In the genomic region with DNA sequence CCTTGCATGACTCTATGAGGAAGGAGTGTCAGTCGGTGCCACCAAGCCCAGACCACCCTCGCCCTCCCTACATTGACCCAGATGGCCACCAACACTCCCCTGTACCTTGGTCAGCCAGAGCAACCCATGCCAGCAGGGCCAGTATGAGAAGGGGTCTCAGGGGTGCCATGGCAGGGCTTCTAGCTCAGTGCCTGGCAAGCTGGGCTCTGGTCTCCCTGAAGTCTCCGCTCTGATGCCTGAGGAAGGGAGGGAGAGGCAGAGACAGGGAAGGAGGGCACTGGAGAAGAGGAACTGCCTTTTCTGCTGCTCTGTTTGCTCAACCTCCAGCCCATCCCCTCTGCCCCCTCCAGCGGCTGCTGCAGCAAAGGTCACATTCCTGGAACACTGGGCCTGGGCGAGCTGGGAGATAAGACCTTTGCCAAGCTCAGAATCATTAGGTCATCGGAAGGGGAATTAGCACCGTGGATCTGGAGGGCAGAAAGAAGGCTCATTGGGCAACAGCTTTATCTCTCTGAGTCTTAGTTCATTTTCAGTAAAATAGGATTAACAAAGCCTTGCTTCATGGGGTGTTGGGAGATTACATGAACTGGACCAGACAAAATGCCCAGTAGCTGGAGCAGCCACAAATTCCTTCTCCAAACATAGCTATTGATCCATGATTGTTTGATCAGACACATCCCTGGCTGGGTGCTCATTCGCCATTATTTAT, we compare ENCODE assay signal across 1 cellular context.
A peak's percentile ranks its signal among the peaks of the same experiment; 100 is the strongest.
TF ChIP-seq lines count a peak whose summit lies in the region.

A gene with protein sequence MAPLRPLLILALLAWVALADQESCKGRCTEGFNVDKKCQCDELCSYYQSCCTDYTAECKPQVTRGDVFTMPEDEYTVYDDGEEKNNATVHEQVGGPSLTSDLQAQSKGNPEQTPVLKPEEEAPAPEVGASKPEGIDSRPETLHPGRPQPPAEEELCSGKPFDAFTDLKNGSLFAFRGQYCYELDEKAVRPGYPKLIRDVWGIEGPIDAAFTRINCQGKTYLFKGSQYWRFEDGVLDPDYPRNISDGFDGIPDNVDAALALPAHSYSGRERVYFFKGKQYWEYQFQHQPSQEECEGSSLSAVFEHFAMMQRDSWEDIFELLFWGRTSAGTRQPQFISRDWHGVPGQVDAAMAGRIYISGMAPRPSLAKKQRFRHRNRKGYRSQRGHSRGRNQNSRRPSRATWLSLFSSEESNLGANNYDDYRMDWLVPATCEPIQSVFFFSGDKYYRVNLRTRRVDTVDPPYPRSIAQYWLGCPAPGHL (minus strand): TSS at position 273 of the 709 bp plus-strand sequence. CDS start 104 bp downstream, at position 169.

TF ChIP-seq in K562, 482 proteins besides CTCF, POLR2A, EP300 and RAD21 (continued from another document and continues in another):
- TF ChIP-seq, protein P1, sequence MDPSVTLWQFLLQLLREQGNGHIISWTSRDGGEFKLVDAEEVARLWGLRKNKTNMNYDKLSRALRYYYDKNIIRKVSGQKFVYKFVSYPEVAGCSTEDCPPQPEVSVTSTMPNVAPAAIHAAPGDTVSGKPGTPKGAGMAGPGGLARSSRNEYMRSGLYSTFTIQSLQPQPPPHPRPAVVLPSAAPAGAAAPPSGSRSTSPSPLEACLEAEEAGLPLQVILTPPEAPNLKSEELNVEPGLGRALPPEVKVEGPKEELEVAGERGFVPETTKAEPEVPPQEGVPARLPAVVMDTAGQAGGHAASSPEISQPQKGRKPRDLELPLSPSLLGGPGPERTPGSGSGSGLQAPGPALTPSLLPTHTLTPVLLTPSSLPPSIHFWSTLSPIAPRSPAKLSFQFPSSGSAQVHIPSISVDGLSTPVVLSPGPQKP (CRISPR knock-in tag; IDR thresholded peaks at IDR 0.05), result no peak
- TF ChIP-seq NUFIP1 (IDR thresholded peaks at IDR 0.05; ENCODE audit: partially characterized antibody), result no peak
- TF ChIP-seq, protein P2, sequence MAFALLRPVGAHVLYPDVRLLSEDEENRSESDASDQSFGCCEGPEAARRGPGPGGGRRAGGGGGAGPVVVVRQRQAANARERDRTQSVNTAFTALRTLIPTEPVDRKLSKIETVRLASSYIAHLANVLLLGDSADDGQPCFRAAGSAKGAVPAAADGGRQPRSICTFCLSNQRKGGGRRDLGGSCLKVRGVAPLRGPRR (CRISPR knock-in tag; IDR thresholded peaks at IDR 0.05), result no peak
- TF ChIP-seq L3MBTL2 (IDR thresholded peaks at IDR 0.05), result no peak
- TF ChIP-seq RBM15 (IDR thresholded peaks at IDR 0.05; ENCODE audit: insufficient read depth, low read length), result no peak
- no peak for TF ChIP-seq ZNF12 (CRISPR knock-in tag; IDR thresholded peaks at IDR 0.05)
- TF ChIP-seq, protein P3, sequence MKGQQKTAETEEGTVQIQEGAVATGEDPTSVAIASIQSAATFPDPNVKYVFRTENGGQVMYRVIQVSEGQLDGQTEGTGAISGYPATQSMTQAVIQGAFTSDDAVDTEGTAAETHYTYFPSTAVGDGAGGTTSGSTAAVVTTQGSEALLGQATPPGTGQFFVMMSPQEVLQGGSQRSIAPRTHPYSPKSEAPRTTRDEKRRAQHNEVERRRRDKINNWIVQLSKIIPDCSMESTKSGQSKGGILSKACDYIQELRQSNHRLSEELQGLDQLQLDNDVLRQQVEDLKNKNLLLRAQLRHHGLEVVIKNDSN (CRISPR knock-in tag; IDR thresholded peaks at IDR 0.05), result no peak
- TF ChIP-seq, protein P4, sequence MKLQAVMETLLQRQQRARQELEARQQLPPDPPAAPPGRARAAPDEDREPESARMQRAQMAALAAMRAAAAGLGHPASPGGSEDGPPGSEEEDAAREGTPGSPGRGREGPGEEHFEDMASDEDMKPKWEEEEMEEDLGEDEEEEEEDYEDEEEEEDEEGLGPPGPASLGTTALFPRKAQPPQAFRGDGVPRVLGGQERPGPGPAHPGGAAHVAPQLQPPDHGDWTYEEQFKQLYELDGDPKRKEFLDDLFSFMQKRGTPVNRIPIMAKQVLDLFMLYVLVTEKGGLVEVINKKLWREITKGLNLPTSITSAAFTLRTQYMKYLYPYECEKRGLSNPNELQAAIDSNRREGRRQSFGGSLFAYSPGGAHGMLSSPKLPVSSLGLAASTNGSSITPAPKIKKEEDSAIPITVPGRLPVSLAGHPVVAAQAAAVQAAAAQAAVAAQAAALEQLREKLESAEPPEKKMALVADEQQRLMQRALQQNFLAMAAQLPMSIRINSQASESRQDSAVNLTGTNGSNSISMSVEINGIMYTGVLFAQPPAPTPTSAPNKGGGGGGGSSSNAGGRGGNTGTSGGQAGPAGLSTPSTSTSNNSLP (IDR thresholded peaks at IDR 0.05; ENCODE audit: borderline replicate concordance, low read depth, low read length), result no peak
- TF ChIP-seq, protein P5, sequence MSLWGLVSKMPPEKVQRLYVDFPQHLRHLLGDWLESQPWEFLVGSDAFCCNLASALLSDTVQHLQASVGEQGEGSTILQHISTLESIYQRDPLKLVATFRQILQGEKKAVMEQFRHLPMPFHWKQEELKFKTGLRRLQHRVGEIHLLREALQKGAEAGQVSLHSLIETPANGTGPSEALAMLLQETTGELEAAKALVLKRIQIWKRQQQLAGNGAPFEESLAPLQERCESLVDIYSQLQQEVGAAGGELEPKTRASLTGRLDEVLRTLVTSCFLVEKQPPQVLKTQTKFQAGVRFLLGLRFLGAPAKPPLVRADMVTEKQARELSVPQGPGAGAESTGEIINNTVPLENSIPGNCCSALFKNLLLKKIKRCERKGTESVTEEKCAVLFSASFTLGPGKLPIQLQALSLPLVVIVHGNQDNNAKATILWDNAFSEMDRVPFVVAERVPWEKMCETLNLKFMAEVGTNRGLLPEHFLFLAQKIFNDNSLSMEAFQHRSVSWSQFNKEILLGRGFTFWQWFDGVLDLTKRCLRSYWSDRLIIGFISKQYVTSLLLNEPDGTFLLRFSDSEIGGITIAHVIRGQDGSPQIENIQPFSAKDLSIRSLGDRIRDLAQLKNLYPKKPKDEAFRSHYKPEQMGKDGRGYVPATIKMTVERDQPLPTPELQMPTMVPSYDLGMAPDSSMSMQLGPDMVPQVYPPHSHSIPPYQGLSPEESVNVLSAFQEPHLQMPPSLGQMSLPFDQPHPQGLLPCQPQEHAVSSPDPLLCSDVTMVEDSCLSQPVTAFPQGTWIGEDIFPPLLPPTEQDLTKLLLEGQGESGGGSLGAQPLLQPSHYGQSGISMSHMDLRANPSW (CRISPR knock-in tag; IDR thresholded peaks at IDR 0.05), result no peak
- TF ChIP-seq MTF1 (CRISPR knock-in tag; IDR thresholded peaks at IDR 0.05; ENCODE audit: borderline replicate concordance), result no peak
- no peak for TF ChIP-seq ZBED1 (IDR thresholded peaks at IDR 0.05)
- TF ChIP-seq TFAM (CRISPR knock-in tag; conservative IDR thresholded peaks at IDR 0.05), result no peak
- no peak for TF ChIP-seq ZNF3 (CRISPR knock-in tag; IDR thresholded peaks at IDR 0.05)
- TF ChIP-seq, protein P6, sequence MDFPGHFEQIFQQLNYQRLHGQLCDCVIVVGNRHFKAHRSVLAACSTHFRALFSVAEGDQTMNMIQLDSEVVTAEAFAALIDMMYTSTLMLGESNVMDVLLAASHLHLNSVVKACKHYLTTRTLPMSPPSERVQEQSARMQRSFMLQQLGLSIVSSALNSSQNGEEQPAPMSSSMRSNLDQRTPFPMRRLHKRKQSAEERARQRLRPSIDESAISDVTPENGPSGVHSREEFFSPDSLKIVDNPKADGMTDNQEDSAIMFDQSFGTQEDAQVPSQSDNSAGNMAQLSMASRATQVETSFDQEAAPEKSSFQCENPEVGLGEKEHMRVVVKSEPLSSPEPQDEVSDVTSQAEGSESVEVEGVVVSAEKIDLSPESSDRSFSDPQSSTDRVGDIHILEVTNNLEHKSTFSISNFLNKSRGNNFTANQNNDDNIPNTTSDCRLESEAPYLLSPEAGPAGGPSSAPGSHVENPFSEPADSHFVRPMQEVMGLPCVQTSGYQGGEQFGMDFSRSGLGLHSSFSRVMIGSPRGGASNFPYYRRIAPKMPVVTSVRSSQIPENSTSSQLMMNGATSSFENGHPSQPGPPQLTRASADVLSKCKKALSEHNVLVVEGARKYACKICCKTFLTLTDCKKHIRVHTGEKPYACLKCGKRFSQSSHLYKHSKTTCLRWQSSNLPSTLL (IDR thresholded peaks at IDR 0.05), result no peak
- no peak for TF ChIP-seq ZFPM2 (CRISPR knock-in tag; IDR thresholded peaks at IDR 0.05)
- TF ChIP-seq NFRKB (IDR thresholded peaks at IDR 0.05; ENCODE audit: low read depth), result no peak
- peak; percentile 66; the same call in 1 of the 2 replicates for TF ChIP-seq SOX6 (IDR thresholded peaks at IDR 0.05)
- TF ChIP-seq, protein P7, sequence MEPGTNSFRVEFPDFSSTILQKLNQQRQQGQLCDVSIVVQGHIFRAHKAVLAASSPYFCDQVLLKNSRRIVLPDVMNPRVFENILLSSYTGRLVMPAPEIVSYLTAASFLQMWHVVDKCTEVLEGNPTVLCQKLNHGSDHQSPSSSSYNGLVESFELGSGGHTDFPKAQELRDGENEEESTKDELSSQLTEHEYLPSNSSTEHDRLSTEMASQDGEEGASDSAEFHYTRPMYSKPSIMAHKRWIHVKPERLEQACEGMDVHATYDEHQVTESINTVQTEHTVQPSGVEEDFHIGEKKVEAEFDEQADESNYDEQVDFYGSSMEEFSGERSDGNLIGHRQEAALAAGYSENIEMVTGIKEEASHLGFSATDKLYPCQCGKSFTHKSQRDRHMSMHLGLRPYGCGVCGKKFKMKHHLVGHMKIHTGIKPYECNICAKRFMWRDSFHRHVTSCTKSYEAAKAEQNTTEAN (CRISPR knock-in tag; IDR thresholded peaks at IDR 0.05), result no peak
- no peak for TF ChIP-seq ZC3H4 (CRISPR knock-in tag; IDR thresholded peaks at IDR 0.05; ENCODE audit: borderline replicate concordance)
- 0 out of 2 replicates have a peak, but pooled peaks have one; percentile 20 for TF ChIP-seq TAL1 (IDR thresholded peaks at IDR 0.05)
- TF ChIP-seq IRF2 (CRISPR knock-in tag; IDR thresholded peaks at IDR 0.05), result no peak
- TF ChIP-seq POLR2B (IDR thresholded peaks at IDR 0.05; ENCODE audit: low read depth, partially characterized antibody), result no peak
- no peak for TF ChIP-seq TAF1 (IDR thresholded peaks at IDR 0.05; ENCODE audit: control insufficient read depth, extremely low read depth, insufficient read depth, low read length, severe bottlenecking)
- no peak for TF ChIP-seq SRSF9 (IDR thresholded peaks at IDR 0.05; ENCODE audit: borderline replicate concordance, low read depth, low read length)
- TF ChIP-seq TRIM28 (IDR thresholded peaks at IDR 0.05), result no peak
- no peak for TF ChIP-seq ZC3H11A (IDR thresholded peaks at IDR 0.05; ENCODE audit: low read depth, low read length)
- TF ChIP-seq HMGN3 (IDR thresholded peaks at IDR 0.05; ENCODE audit: borderline replicate concordance, extremely low read depth, insufficient read length, low read depth, low read length), result no peak
- TF ChIP-seq, protein P8, sequence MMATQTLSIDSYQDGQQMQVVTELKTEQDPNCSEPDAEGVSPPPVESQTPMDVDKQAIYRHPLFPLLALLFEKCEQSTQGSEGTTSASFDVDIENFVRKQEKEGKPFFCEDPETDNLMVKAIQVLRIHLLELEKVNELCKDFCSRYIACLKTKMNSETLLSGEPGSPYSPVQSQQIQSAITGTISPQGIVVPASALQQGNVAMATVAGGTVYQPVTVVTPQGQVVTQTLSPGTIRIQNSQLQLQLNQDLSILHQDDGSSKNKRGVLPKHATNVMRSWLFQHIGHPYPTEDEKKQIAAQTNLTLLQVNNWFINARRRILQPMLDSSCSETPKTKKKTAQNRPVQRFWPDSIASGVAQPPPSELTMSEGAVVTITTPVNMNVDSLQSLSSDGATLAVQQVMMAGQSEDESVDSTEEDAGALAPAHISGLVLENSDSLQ (IDR thresholded peaks at IDR 0.05), result no peak
- TF ChIP-seq, protein P9, sequence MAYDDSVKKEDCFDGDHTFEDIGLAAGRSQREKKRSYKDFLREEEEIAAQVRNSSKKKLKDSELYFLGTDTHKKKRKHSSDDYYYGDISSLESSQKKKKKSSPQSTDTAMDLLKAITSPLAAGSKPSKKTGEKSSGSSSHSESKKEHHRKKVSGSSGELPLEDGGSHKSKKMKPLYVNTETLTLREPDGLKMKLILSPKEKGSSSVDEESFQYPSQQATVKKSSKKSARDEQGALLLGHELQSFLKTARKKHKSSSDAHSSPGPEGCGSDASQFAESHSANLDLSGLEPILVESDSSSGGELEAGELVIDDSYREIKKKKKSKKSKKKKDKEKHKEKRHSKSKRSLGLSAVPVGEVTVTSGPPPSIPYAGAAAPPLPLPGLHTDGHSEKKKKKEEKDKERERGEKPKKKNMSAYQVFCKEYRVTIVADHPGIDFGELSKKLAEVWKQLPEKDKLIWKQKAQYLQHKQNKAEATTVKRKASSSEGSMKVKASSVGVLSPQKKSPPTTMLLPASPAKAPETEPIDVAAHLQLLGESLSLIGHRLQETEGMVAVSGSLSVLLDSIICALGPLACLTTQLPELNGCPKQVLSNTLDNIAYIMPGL (CRISPR knock-in tag; IDR thresholded peaks at IDR 0.05), result no peak
- TF ChIP-seq ZNF764 (CRISPR knock-in tag; IDR thresholded peaks at IDR 0.05; ENCODE audit: low read depth), result no peak
- TF ChIP-seq JUN (IDR thresholded peaks at IDR 0.05; ENCODE audit: borderline replicate concordance, low read depth, low read length), result peak; percentile 42; the same call in 1 of the 2 replicates
- no peak for TF ChIP-seq JUN (CRISPR knock-in tag; IDR thresholded peaks at IDR 0.05; ENCODE audit: borderline replicate concordance)
- TF ChIP-seq, protein P10, sequence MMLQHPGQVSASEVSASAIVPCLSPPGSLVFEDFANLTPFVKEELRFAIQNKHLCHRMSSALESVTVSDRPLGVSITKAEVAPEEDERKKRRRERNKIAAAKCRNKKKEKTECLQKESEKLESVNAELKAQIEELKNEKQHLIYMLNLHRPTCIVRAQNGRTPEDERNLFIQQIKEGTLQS (IDR thresholded peaks at IDR 0.05), result peak; percentile 46; the same call in 1 of the 2 replicates
- TF ChIP-seq, protein P10 (CRISPR knock-in tag; conservative IDR thresholded peaks at IDR 0.05), result no peak
- TF ChIP-seq ZNF785 (CRISPR knock-in tag; IDR thresholded peaks at IDR 0.05), result no peak
- no peak for TF ChIP-seq ZNF695 (CRISPR knock-in tag; IDR thresholded peaks at IDR 0.05)
- TF ChIP-seq, protein P11, sequence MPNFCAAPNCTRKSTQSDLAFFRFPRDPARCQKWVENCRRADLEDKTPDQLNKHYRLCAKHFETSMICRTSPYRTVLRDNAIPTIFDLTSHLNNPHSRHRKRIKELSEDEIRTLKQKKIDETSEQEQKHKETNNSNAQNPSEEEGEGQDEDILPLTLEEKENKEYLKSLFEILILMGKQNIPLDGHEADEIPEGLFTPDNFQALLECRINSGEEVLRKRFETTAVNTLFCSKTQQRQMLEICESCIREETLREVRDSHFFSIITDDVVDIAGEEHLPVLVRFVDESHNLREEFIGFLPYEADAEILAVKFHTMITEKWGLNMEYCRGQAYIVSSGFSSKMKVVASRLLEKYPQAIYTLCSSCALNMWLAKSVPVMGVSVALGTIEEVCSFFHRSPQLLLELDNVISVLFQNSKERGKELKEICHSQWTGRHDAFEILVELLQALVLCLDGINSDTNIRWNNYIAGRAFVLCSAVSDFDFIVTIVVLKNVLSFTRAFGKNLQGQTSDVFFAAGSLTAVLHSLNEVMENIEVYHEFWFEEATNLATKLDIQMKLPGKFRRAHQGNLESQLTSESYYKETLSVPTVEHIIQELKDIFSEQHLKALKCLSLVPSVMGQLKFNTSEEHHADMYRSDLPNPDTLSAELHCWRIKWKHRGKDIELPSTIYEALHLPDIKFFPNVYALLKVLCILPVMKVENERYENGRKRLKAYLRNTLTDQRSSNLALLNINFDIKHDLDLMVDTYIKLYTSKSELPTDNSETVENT (CRISPR knock-in tag; IDR thresholded peaks at IDR 0.05), result 0 out of 2 replicates have a peak, but pooled peaks have one; percentile 12
- TF ChIP-seq MEIS2 (IDR thresholded peaks at IDR 0.05; ENCODE audit: partially characterized antibody), result no peak
- no peak for TF ChIP-seq TAF7 (tag; IDR thresholded peaks at IDR 0.05)
- TF ChIP-seq RBM17 (IDR thresholded peaks at IDR 0.05; ENCODE audit: borderline replicate concordance, low read depth, low read length), result no peak
- TF ChIP-seq ETV1 (tag; conservative IDR thresholded peaks at IDR 0.05; ENCODE audit: low read depth), result no peak
